In genomic region chr19:41321600-41322270, GRCh38 we compare ENCODE assay signal across 1 cellular context.
TF ChIP-seq lines count a peak whose summit lies in the region.

No MANE protein-coding gene starts in this region.

TF ChIP-seq in HCT116, 20 proteins besides CTCF, POLR2A, EP300 and RAD21 (continued from another document):
- TF ChIP-seq ZBTB33 (IDR thresholded peaks at IDR 0.05; ENCODE audit: extremely low read depth, insufficient replicate concordance, low read length) = no peak
- TF ChIP-seq JUND (IDR thresholded peaks at IDR 0.05) = no peak
- no peak for TF ChIP-seq YY1 (IDR thresholded peaks at IDR 0.05; ENCODE audit: extremely low read depth, insufficient replicate concordance, low read depth, low read length)
- no peak for TF ChIP-seq MAX (IDR thresholded peaks at IDR 0.05)
- no peak for TF ChIP-seq ELF1 (IDR thresholded peaks at IDR 0.05; ENCODE audit: borderline replicate concordance, low read depth)
- TF ChIP-seq FOSL1 (IDR thresholded peaks at IDR 0.05; ENCODE audit: low read depth) = no peak
- TF ChIP-seq EZH2 (IDR thresholded peaks at IDR 0.05) = no peak
- no peak; the same call in 1 of the 2 replicates for TF ChIP-seq POLR2AphosphoS5 (IDR thresholded peaks at IDR 0.05; ENCODE audit: low read depth, low read length)
- no peak for TF ChIP-seq ZFX (IDR thresholded peaks at IDR 0.05)
TF ChIP-seq in HCT116: peak in this region for 0.
